In the genomic region with DNA sequence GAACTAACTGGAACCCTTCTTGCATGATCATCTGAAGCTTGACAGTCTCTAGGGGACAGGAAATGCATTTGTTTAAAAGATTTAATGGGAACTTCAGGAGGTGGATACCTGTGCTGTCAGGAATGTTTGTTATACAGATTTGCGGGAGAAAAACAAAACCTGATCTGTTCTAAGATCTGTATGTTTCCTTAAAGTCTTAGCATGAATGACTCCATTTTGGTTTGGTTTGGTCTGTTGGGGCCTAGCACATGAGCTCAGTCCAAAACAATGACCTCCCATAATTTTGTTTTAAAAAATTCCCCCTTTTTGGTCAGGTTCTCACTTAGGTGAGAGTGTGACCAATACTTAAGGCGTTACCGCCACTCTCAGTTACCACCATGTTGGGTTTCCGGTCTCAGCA, we compare ENCODE assay signal across 25 cellular contexts.
"Had no signal": no experiment of that assay in that cellular context is flagged by ENCODE, and none has a peak within 500 bp of the region (broad histone marks: within the 10 kb centered on the region; RNA-seq: fewer than 3 reads in every experiment).

No MANE protein-coding gene starts in this region.

- ATAC-seq: esophagus mucosa, gastrocnemius medialis, heart right ventricle, left cardiac atrium, left lung, left ventricle myocardium superior, lower lobe of right lung had no signal

- H3K27me3 ChIP-seq: colonic mucosa, dorsolateral prefrontal cortex, esophagus squamous epithelium, gastrocnemius medialis, heart right ventricle, left lung had no signal

- FAIRE-seq: endometrium, islet of Langerhans, keratinocyte had no signal

- DNase-seq: colonic mucosa; dermis blood vessel endothelial cell; dorsolateral prefrontal cortex; effector CD4-positive, alpha-beta T cell; effector memory CD4-positive, alpha-beta T cell; erythroblast; esophagus squamous epithelium; foreskin fibroblast; foreskin melanocyte; gastrocnemius medialis; glutamatergic neuron; head of caudate nucleus; heart right ventricle; hippocampal formation; left cardiac atrium; left lung; left ventricle myocardium superior; lower lobe of right lung; mesenchymal stem cell; midbrain had no signal

- H3K27ac ChIP-seq: colonic mucosa, dorsolateral prefrontal cortex, epithelial cell of prostate, esophagus squamous epithelium, gastrocnemius medialis, heart right ventricle, left lung, lower lobe of right lung had no signal

- H3K9me3 ChIP-seq: colonic mucosa, esophagus squamous epithelium, gastrocnemius medialis had no signal

- H3K4me1 ChIP-seq: colonic mucosa, esophagus squamous epithelium, gastrocnemius medialis, heart right ventricle, left lung, lower lobe of right lung had no signal

- H3K36me3 ChIP-seq: colonic mucosa, esophagus squamous epithelium, gastrocnemius medialis, heart right ventricle, left lung, lower lobe of right lung had no signal

- H3K4me3 ChIP-seq: colonic mucosa, dorsolateral prefrontal cortex, esophagus squamous epithelium, gastrocnemius medialis, heart right ventricle, left lung, lower lobe of right lung had no signal
